In the genomic region with DNA sequence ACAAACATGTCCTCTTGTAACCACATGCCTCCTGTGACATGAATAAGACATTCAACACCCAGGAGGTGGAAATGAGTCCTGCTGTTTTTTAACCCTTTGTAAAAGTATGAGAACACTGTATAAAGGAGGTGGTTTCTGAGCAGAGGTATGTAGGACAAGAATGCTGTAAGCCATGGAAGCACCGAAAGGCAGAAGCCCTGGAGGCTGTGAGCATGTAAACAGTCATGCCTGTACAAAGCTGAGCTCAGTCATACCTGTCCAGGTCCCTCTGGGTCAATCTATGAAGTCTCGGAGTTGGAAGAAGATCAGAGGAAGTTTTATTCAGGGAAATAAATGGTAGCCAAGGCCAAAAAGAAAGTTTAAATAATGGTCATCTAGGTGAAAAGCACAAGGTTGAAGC, we compare ENCODE assay signal across 21 cellular contexts. TPM values are rescaled to one million over a fixed set of nuclear protein-coding genes. Genes with fewer than 3 reads are reported as not detected.
DNase-seq lines count a peak whose midpoint lies in the region; TF ChIP-seq lines count a peak whose summit lies in the region.
"Had no signal": no experiment of that assay in that cellular context is flagged by ENCODE, and none has a peak within 500 bp of the region (broad histone marks: within the 10 kb centered on the region; RNA-seq: fewer than 3 reads in every experiment).

No MANE protein-coding gene starts in this region.

- TF ChIP-seq CTCF in brain (conservative IDR thresholded peaks at IDR 0.05) (no peak), mesothelial cell of epicardium (IDR thresholded peaks at IDR 0.05; ENCODE audit: unreplicated experiment) (no peak), coronary artery (IDR thresholded peaks at IDR 0.05) (no peak)

- peak; percentile 30 for DNase-seq in DMS 273 (lab: John Stamatoyannopoulos, UW; ENCODE audit: unreplicated experiment)
- DNase-seq in DMS 273 treated with DMSO at 0.1 percent for 48 hours (lab: John Stamatoyannopoulos, UW) = no peak
- peak; percentile 17 for DNase-seq in NCI-H146 (lab: John Stamatoyannopoulos, UW)
- DNase-seq in mesothelial cell of epicardium (ENCODE audit: low spot score in 2 of 2, unreplicated experiment in 2 of 2) = no peak
- no peak for DNase-seq in coronary artery (ENCODE audit: low spot score)
- DNase-seq in NCI-H526 (lab: John Stamatoyannopoulos, UW) = no peak
- DNase-seq in COLO668 (lab: John Stamatoyannopoulos, UW; ENCODE audit: unreplicated experiment) = no peak
- DNase-seq: ACHN; Caco-2; CD4-positive, alpha-beta T cell; IMR-90; Karpas-422; NCI-H187 treated with DMSO at 0.1 percent for 48 hours; NCI-H446 treated with DMSO at 0.1 percent for 48 hours; NCI-H748 treated with DMSO at 0.1 percent for 48 hours; NK-92 treated with Interleukin-12 subunit alpha and Interleukin-12 subunit beta, amount 100 ng/mL, for 24 hours; SIG-M5; SK-N-SH had no signal

- H3K27me3 Mint-ChIP-seq in brain (peaks cover 3% of the 10 kb centered on the region), mesothelial cell of epicardium (ENCODE audit: low read depth) (no peaks in the 10 kb centered on the region)
- H3K27me3 Mint-ChIP-seq: CD4-positive, alpha-beta T cell had no signal

- H3K4me1 Mint-ChIP-seq in brain = peaks cover 52% of the 10 kb centered on the region
- peaks cover 32% of the 10 kb centered on the region for H3K4me1 Mint-ChIP-seq in mesothelial cell of epicardium

- no peak overlapping the region for H3K4me3 ChIP-seq in coronary artery
- H3K4me3 ChIP-seq: BLaER1 had no signal

- H3K4me3 Mint-ChIP-seq in brain = no peak overlapping the region
- H3K4me3 Mint-ChIP-seq in mesothelial cell of epicardium = no peak overlapping the region
- H3K4me3 Mint-ChIP-seq: CD4-positive, alpha-beta T cell had no signal

- H3K27ac Mint-ChIP-seq in brain = peak overlapping the region in 4 of 5 experiments; percentile 16 to 80 (median 45)
- H3K27ac Mint-ChIP-seq in mesothelial cell of epicardium = peak overlapping the region; percentile 3
- H3K27ac Mint-ChIP-seq: CD4-positive, alpha-beta T cell had no signal

- H3K36me3 Mint-ChIP-seq in brain (no peaks in the 10 kb centered on the region), mesothelial cell of epicardium (no peaks in the 10 kb centered on the region)

- no peak overlapping the region for H3K27ac ChIP-seq in coronary artery
- H3K27ac ChIP-seq: 22Rv1, BLaER1 had no signal

- peaks cover 0 to 6% (median 0%) of the 10 kb centered on the region in 5 experiments for H3K9me3 Mint-ChIP-seq in brain
- H3K9me3 Mint-ChIP-seq in mesothelial cell of epicardium = no peaks in the 10 kb centered on the region
- H3K9me3 Mint-ChIP-seq: CD4-positive, alpha-beta T cell had no signal

RNA-seq across cellular contexts. Expression of a gene that starts 34.7 kb away (rescaled TPM):
- polyA plus RNA-seq in brain (ENCODE audit: insufficient read depth, low read depth, low replicate concordance) = 43.1 TPM
- total RNA-seq in mesothelial cell of epicardium = 85.6 to 88.7 TPM (median 87.7 TPM) in 3 replicates

RNA-seq across cellular contexts. Expression of a gene that starts 49.7 kb away (rescaled TPM):
- 36.6 TPM for polyA plus RNA-seq in brain (ENCODE audit: insufficient read depth, low read depth, low replicate concordance)
- 98.7 to 104 TPM (median 101 TPM) in 3 replicates for total RNA-seq in mesothelial cell of epicardium

Comparison
In these comparisons a context has a peak if more than half of its experiments do, and no peak if none do; other contexts are left out.
1. DNase-seq: peak in DMS 273 (single experiment) and NCI-H146 (single experiment); none in DMS 273 treated with DMSO at 0.1 percent for 48 hours (single experiment), mesothelial cell of epicardium (0 of 2), coronary artery (single experiment), NCI-H526 (0 of 2) and COLO668 (single experiment).